Comparison of ENCODE assay signal across 20 cellular contexts in genomic region chr2:131045925-131046579, GRCh38. TPM values are rescaled to one million over a fixed set of nuclear protein-coding genes. Genes with fewer than 3 reads are reported as not detected.
DNase-seq lines count a peak whose midpoint lies in the region; ATAC-seq and TF ChIP-seq lines count a peak whose summit lies in the region.
"Had no signal": no experiment of that assay in that cellular context is flagged by ENCODE, and none has a peak within 500 bp of the region (broad histone marks: within the 10 kb centered on the region; RNA-seq: fewer than 3 reads in every experiment).

No MANE protein-coding gene starts in this region.

- TF ChIP-seq CTCF in mucosa of descending colon (IDR thresholded peaks at IDR 0.05) (no peak), upper lobe of right lung (IDR thresholded peaks at IDR 0.05) (no peak), glutamatergic neuron (IDR thresholded peaks at IDR 0.05; ENCODE audit: partially characterized antibody, unreplicated experiment) (no peak)

- DNase-seq in left ventricle myocardium superior (peak; percentile 34), left cardiac atrium (no peak), cerebellum (ENCODE audit: low spot score) (peak; percentile 42), mucosa of descending colon (no peak), upper lobe of right lung (no peak), glutamatergic neuron (no peak)
- DNase-seq: activated CD8-positive, alpha-beta memory T cell treated with anti-CD3 and anti-CD28 coated beads for 24 hours; central memory CD4-positive, alpha-beta T cell; H9; islet precursor cell; Karpas-422; NCI-H1092 treated with DMSO at 0.1 percent for 48 hours; NCI-H524; stimulated activated CD4-positive, alpha-beta T cell treated with anti-CD3 and anti-CD28 coated beads, Interleukin-2, amount 100 ng/mL, for 48 hours had no signal

- H3K4me1 ChIP-seq in mucosa of descending colon (ENCODE audit: low read depth) (no peaks in the 10 kb centered on the region), upper lobe of right lung (no peaks in the 10 kb centered on the region)

- peaks cover 14% of the 10 kb centered on the region for H3K4me1 Mint-ChIP-seq in glutamatergic neuron (ENCODE audit: low read depth, unreplicated experiment)

- peaks cover 5% of the 10 kb centered on the region for H3K27me3 Mint-ChIP-seq in glutamatergic neuron (ENCODE audit: unreplicated experiment)

- peak; percentile 17 for ATAC-seq in left ventricle myocardium superior
- no peak for ATAC-seq in left cardiac atrium
- peak; percentile 10 for ATAC-seq in mucosa of descending colon
- peak; percentile 3 for ATAC-seq in upper lobe of right lung
- ATAC-seq in HG03196 (IDR thresholded peaks at IDR 0.05; ENCODE audit: unreplicated experiment), result no peak
- ATAC-seq in HG02759 (IDR thresholded peaks at IDR 0.05; ENCODE audit: unreplicated experiment), result no peak

- H3K27ac ChIP-seq in upper lobe of right lung, result no peak overlapping the region
- H3K27ac ChIP-seq: hepatocyte, SJCRH30 had no signal

- peaks cover 7% of the 10 kb centered on the region for H3K9me3 Mint-ChIP-seq in glutamatergic neuron (ENCODE audit: unreplicated experiment)
- H3K9me3 Mint-ChIP-seq: activated T-helper 2 cell treated with anti-CD3 and anti-CD28 coated beads, Interferon-gamma antibody, Interleukin-2, Interleukin-4, amounts not matched to agents 10 μg/mL and 5 μg/mL and 100 μg/mL, durations not matched to agents 14 hours and 24 hours and 36 hours; H9; T-helper 2 cell treated with Interferon-gamma antibody and Interleukin-4, amounts not matched to agents 5 μg/mL and 100 μg/mL, for 36 hours had no signal

- no peak overlapping the region for H3K4me3 Mint-ChIP-seq in glutamatergic neuron (ENCODE audit: unreplicated experiment)
- H3K4me3 Mint-ChIP-seq: H9; T-helper 2 cell treated with Interferon-gamma antibody and Interleukin-4, amounts not matched to agents 5 μg/mL and 100 μg/mL, for 36 hours had no signal

- no peak overlapping the region for H3K27ac Mint-ChIP-seq in glutamatergic neuron (ENCODE audit: unreplicated experiment)
- H3K27ac Mint-ChIP-seq: activated T-helper 2 cell treated with anti-CD3 and anti-CD28 coated beads, Interferon-gamma antibody, Interleukin-2, Interleukin-4, amounts not matched to agents 10 μg/mL and 5 μg/mL and 100 μg/mL, durations not matched to agents 14 hours and 24 hours and 36 hours; T-helper 2 cell treated with Interferon-gamma antibody and Interleukin-4, amounts not matched to agents 5 μg/mL and 100 μg/mL, for 36 hours had no signal

- H3K36me3 ChIP-seq in mucosa of descending colon (ENCODE audit: low read depth), result no peaks in the 10 kb centered on the region
- H3K36me3 ChIP-seq in upper lobe of right lung, result peaks cover 45% of the 10 kb centered on the region

- no peaks in the 10 kb centered on the region for H3K27me3 ChIP-seq in upper lobe of right lung
- H3K27me3 ChIP-seq: hepatocyte, SJCRH30 had no signal

- H3K4me3 ChIP-seq in mucosa of descending colon, result no peak overlapping the region
- H3K4me3 ChIP-seq in upper lobe of right lung, result no peak overlapping the region
- H3K4me3 ChIP-seq: hepatocyte, SJCRH30 had no signal

- peaks cover 3% of the 10 kb centered on the region for H3K36me3 Mint-ChIP-seq in glutamatergic neuron (ENCODE audit: unreplicated experiment)

- intact Hi-C loops in left ventricle myocardium superior (cut with micrococcal nuclease) (no loop called here), left cardiac atrium (cut with DNase I) (no loop called here), mucosa of descending colon (cut with DNase I, micrococcal nuclease) (no loop called here), upper lobe of right lung (cut with DNase I) (no loop called here)

- H3K9me3 ChIP-seq in mucosa of descending colon (no peaks in the 10 kb centered on the region), upper lobe of right lung (no peaks in the 10 kb centered on the region)
- H3K9me3 ChIP-seq: SJCRH30 had no signal

RNA-seq across cellular contexts. Expression of gene FAM168B, which starts 47.2 kb away (rescaled TPM):
- total RNA-seq in left ventricle myocardium superior (96.1 TPM), left cardiac atrium (10 to 100 TPM; 78.7 to 94.7 TPM), cerebellum (105 TPM), mucosa of descending colon (100 to 1,000 TPM in 1 of 3 donors, 10 to 100 TPM in 2; 79.1 to 131 (median 86.1) TPM), upper lobe of right lung (77.8 TPM), glutamatergic neuron (ENCODE audit: unreplicated experiment) (118 TPM)

RNA-seq across cellular contexts. Expression of gene PLEKHB2, which starts 59.1 kb away (rescaled TPM):
- total RNA-seq in left ventricle myocardium superior (34.1 TPM), left cardiac atrium (10 to 100 TPM; 30.9 to 38.2 TPM), cerebellum (90.0 TPM), mucosa of descending colon (100 to 1,000 TPM in 2 of 3 donors, 10 to 100 TPM in 1; 73.8 to 129 (median 124) TPM), upper lobe of right lung (73.9 TPM), glutamatergic neuron (ENCODE audit: unreplicated experiment) (42.4 TPM)

Comparison
In these comparisons a context has a peak if more than half of its experiments do, and no peak if none do; other contexts are left out.
1. ATAC-seq: peak in left ventricle myocardium superior (single experiment), mucosa of descending colon (single experiment) and upper lobe of right lung (single experiment); none in left cardiac atrium (0 of 2), HG03196 (single experiment) and HG02759 (single experiment).
2. DNase-seq: peak in left ventricle myocardium superior (single experiment) and cerebellum (single experiment); none in left cardiac atrium (single experiment), mucosa of descending colon (0 of 3), upper lobe of right lung (single experiment) and glutamatergic neuron (single experiment).